8 cellular contexts compared by ENCODE assay signal in genomic region chr19:16627928-16628182, GRCh38. TPM values are rescaled to one million over a fixed set of nuclear protein-coding genes. Genes with fewer than 3 reads are reported as not detected.
DNase-seq lines count a peak whose midpoint lies in the region; ATAC-seq, FAIRE-seq and TF ChIP-seq lines count a peak whose summit lies in the region.

No MANE protein-coding gene starts in this region.

- DNase-seq in HL-60 (ENCODE audit: low read depth in 1 of 2, low spot score in 1 of 2) (no peak), kidney (no peak), NCI-H2107 (lab: John Stamatoyannopoulos, UW) (no peak), GM12892 (ENCODE audit: insufficient read length) (no peak)
- DNase-seq in activated T-helper 9 cell treated with anti-CD3 and anti-CD28 coated beads, Interleukin-2, amount 50 U/mL, for 16 hours (ENCODE audit: low read depth) = peak; percentile 3
- no peak for DNase-seq in stimulated activated naive CD8-positive, alpha-beta T cell treated with anti-CD3 and anti-CD28 coated beads, Interleukin-15, amount 100 ng/mL, for 72 hours
- DNase-seq in stimulated activated CD4-positive, alpha-beta T cell treated with anti-CD3 and anti-CD28 coated beads, Interleukin-2, amount 100 ng/mL, for 48 hours = no peak

- H3K36me3 ChIP-seq in kidney (ENCODE audit: control insufficient read depth in 1 of 2, insufficient read depth in 2 of 2, low read length in 2 of 2) = peaks cover 3 to 18% of the 10 kb centered on the region in 2 donors

- intact Hi-C loops in kidney (cut with DNase I) = no loop called here

- TF ChIP-seq CTCF in HL-60 (IDR thresholded peaks at IDR 0.05; ENCODE audit: insufficient read depth, low read length) (no peak), kidney (IDR thresholded peaks at IDR 0.05; ENCODE audit: borderline replicate concordance, extremely low read depth, insufficient read depth) (no peak)

- peak overlapping the region in 1 of 2 donors; percentile 74 for H3K9ac ChIP-seq in kidney (ENCODE audit: low read length in 2 of 2)

- H3K4me1 Mint-ChIP-seq in stimulated activated naive CD8-positive, alpha-beta T cell treated with anti-CD3 and anti-CD28 coated beads, Interleukin-15, amount 100 ng/mL, for 72 hours = peaks cover 58% of the 10 kb centered on the region

- no peaks in the 10 kb centered on the region for H3K27me3 ChIP-seq in HL-60 (ENCODE audit: insufficient read depth, poor library complexity, severe bottlenecking)

- H3K9me3 ChIP-seq in kidney (ENCODE audit: control insufficient read depth in 1 of 2, low read length in 2 of 2) = no peaks in the 10 kb centered on the region

- no peak overlapping the region for H3K27ac Mint-ChIP-seq in stimulated activated naive CD8-positive, alpha-beta T cell treated with anti-CD3 and anti-CD28 coated beads, Interleukin-15, amount 100 ng/mL, for 72 hours

- H3K4me3 ChIP-seq in HL-60 (replicated peaks; ENCODE audit: insufficient read depth, low read length) (peak overlapping the region; percentile 96), kidney (ENCODE audit: low read length in 2 of 2) (peak overlapping the region; percentile 78 to 80)

- no peak for TF ChIP-seq POLR2A in GM12892 (IDR thresholded peaks at IDR 0.05; ENCODE audit: low read depth, low read length)

- H3K4me3 Mint-ChIP-seq in stimulated activated naive CD8-positive, alpha-beta T cell treated with anti-CD3 and anti-CD28 coated beads, Interleukin-15, amount 100 ng/mL, for 72 hours = peak overlapping the region; percentile 99

- H3K4me1 ChIP-seq in kidney (ENCODE audit: control insufficient read depth in 1 of 2, insufficient read depth in 1 of 2, low read depth in 1 of 2, low read length in 2 of 2) = peaks cover 5 to 7% of the 10 kb centered on the region in 2 donors

- H3K9me3 Mint-ChIP-seq in stimulated activated naive CD8-positive, alpha-beta T cell treated with anti-CD3 and anti-CD28 coated beads, Interleukin-15, amount 100 ng/mL, for 72 hours = no peaks in the 10 kb centered on the region

- H3K27me3 Mint-ChIP-seq in stimulated activated naive CD8-positive, alpha-beta T cell treated with anti-CD3 and anti-CD28 coated beads, Interleukin-15, amount 100 ng/mL, for 72 hours = no peaks in the 10 kb centered on the region

- FAIRE-seq in kidney (lab: Jason Lieb, UNC) = no peak
- no peak for FAIRE-seq in GM12892 (lab: Jason Lieb, UNC)

- peak overlapping the region; percentile 86 for H3K27ac ChIP-seq in HL-60 (replicated peaks)
- no peak overlapping the region for H3K27ac ChIP-seq in kidney (ENCODE audit: low read depth in 2 of 2, low read length in 2 of 2)

- no peak for ATAC-seq in stimulated activated naive CD8-positive, alpha-beta T cell treated with anti-CD3 and anti-CD28 coated beads, Interleukin-15, amount 100 ng/mL, for 72 hours
- ATAC-seq in HG02798 (IDR thresholded peaks at IDR 0.05; ENCODE audit: poor library complexity, unreplicated experiment) = no peak

RNA-seq across cellular contexts. Expression of gene MED26, which starts 0.1 kb away (rescaled TPM):
- 11.8 TPM for total RNA-seq in kidney
- 3.6 TPM for polyA plus RNA-seq in kidney (ENCODE audit: insufficient read depth, low read depth, low replicate concordance)
- polyA plus RNA-seq in GM12892 (2012; ENCODE audit: missing spikeins) = 4.6 TPM

RNA-seq across cellular contexts. Expression of gene SMIM7, which starts 32.1 kb away (rescaled TPM):
- 66.2 TPM for total RNA-seq in kidney
- polyA plus RNA-seq in kidney (ENCODE audit: insufficient read depth, low read depth, low replicate concordance) = 144 TPM
- polyA plus RNA-seq in GM12892 (2012; ENCODE audit: missing spikeins) = 50.7 TPM

RNA-seq across cellular contexts. Expression of gene TMEM38A, which starts 33.1 kb away (rescaled TPM):
- total RNA-seq in kidney = 5.8 TPM
- polyA plus RNA-seq in kidney (ENCODE audit: insufficient read depth, low read depth, low replicate concordance) = 10.7 TPM
- polyA plus RNA-seq in GM12892 (2012; ENCODE audit: missing spikeins) = 14.6 TPM

RNA-seq across cellular contexts. Expression of gene SLC35E1, which starts 55.6 kb away (rescaled TPM):
- total RNA-seq in kidney = 47.1 TPM
- 19.8 TPM for polyA plus RNA-seq in kidney (ENCODE audit: insufficient read depth, low read depth, low replicate concordance)
- polyA plus RNA-seq in GM12892 (2012; ENCODE audit: missing spikeins) = 26.7 TPM
